Comparison of ENCODE assay signal across 11 cellular contexts in the genomic region with DNA sequence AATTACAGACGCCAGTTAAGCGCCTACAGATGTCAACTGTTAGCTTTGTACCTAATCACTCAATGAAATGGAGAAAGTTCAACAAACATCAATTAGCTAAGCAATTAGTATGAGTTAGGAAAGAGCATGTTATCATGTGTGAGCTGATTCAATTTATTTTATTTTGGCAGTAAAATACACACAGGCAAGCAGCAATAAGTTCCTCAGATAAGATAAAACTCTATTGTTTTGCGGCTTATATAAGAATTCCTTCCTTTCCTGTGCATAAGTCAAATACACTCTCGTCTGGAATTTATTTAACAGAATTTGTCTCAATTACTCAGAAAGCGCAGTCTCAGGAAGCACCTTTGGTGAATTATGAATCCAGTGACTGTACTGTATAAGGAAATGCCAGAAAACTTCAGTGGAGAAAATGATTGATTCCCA.
"Had no signal": no experiment of that assay in that cellular context is flagged by ENCODE, and none has a peak within 500 bp of the region (broad histone marks: within the 10 kb centered on the region; RNA-seq: fewer than 3 reads in every experiment).

No MANE protein-coding gene starts in this region.

- H3K27ac ChIP-seq: breast epithelium, gastrocnemius medialis, tibial nerve had no signal

- H3K4me3 ChIP-seq: breast epithelium, gastrocnemius medialis, tibial nerve had no signal

- H3K36me3 ChIP-seq: breast epithelium, gastrocnemius medialis, tibial nerve had no signal

- H3K27ac Mint-ChIP-seq: activated naive CD4-positive, alpha-beta T cell treated with anti-CD3 and anti-CD28 coated beads, Interleukin-2, amount 50 U/mL, for 24 hours; activated T-helper 2 cell treated with anti-CD3 and anti-CD28 coated beads, Interferon-gamma antibody, Interleukin-2, Interleukin-4, amounts not matched to agents 10 μg/mL and 5 μg/mL and 100 μg/mL, durations not matched to agents 14 hours and 24 hours and 36 hours; nephron progenitor cell had no signal

- H3K4me3 Mint-ChIP-seq: activated naive CD4-positive, alpha-beta T cell treated with anti-CD3 and anti-CD28 coated beads, Interleukin-2, amount 50 U/mL, for 24 hours; nephron progenitor cell had no signal

- DNase-seq: activated CD4-positive, alpha-beta T cell treated with anti-CD3 and anti-CD28 coated beads, Interleukin-2, amount 50 U/mL, for 1 hour; activated T-cell treated with anti-CD3 and anti-CD28 coated beads for 4 hours; gastrocnemius medialis; kidney glomerular epithelial cell; mesendoderm; nephron progenitor cell; stimulated activated CD4-positive, alpha-beta T cell treated with anti-CD3 and anti-CD28 coated beads, Interleukin-15, amount 100 ng/mL, for 24 hours had no signal

- H3K4me1 ChIP-seq: breast epithelium had no signal

- H3K9me3 ChIP-seq: breast epithelium, gastrocnemius medialis, tibial nerve had no signal

- H3K36me3 Mint-ChIP-seq: activated naive CD4-positive, alpha-beta T cell treated with anti-CD3 and anti-CD28 coated beads, Interleukin-2, amount 50 U/mL, for 24 hours had no signal

- H3K27me3 Mint-ChIP-seq: activated naive CD4-positive, alpha-beta T cell treated with anti-CD3 and anti-CD28 coated beads, Interleukin-2, amount 50 U/mL, for 24 hours had no signal

- H3K27me3 ChIP-seq: breast epithelium, gastrocnemius medialis, tibial nerve had no signal

- H3K4me1 Mint-ChIP-seq: activated naive CD4-positive, alpha-beta T cell treated with anti-CD3 and anti-CD28 coated beads, Interleukin-2, amount 50 U/mL, for 24 hours had no signal

- ATAC-seq: gastrocnemius medialis had no signal

- H3K9me3 Mint-ChIP-seq: activated naive CD4-positive, alpha-beta T cell treated with anti-CD3 and anti-CD28 coated beads, Interleukin-2, amount 50 U/mL, for 24 hours; activated T-helper 2 cell treated with anti-CD3 and anti-CD28 coated beads, Interferon-gamma antibody, Interleukin-2, Interleukin-4, amounts not matched to agents 10 μg/mL and 5 μg/mL and 100 μg/mL, durations not matched to agents 14 hours and 24 hours and 36 hours; nephron progenitor cell had no signal
